23 cellular contexts compared by ENCODE assay signal in the genomic region with DNA sequence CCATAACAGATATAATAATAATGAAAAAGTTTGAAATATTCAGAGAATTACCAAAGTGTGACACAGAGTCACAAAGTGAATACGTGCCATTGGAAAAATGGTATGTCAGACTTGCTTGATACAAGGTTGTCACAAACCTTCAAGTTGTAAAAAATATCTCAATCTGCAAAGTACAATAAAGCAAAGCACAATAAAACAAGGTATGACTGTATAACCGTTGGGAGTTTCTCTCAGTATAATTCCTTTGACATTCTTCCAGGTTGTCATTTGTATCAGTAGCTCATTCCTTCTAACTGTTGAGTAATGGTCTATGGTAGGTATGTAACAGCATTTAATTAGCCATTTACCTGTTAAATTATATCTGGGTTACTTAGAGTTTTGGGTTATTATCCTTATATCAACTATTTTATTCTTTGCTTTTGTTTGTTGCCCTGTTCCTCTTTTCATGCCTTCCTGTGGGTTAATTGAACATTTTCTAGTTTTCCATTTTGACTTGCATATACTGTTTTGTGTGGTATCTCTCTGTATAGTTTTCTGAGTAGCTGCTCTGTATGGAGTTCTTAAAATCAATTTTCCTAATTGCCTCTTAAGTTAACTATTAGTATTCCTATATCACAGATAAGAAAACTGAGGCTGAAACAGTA.
"Had no signal": no experiment of that assay in that cellular context is flagged by ENCODE, and none has a peak within 500 bp of the region (broad histone marks: within the 10 kb centered on the region; RNA-seq: fewer than 3 reads in every experiment).

No MANE protein-coding gene starts in this region.

- DNase-seq: activated B cell treated with CpG ODN at 0.5 μM for 24 hours; activated CD4-positive, alpha-beta memory T cell treated with anti-CD3 and anti-CD28 coated beads for 36 hours; activated CD4-positive, alpha-beta T cell treated with anti-CD3 and anti-CD28 coated beads for 4 hours; activated CD4-positive, alpha-beta T cell treated with anti-CD3 and anti-CD28 coated beads, Interleukin-2, amount 50 U/mL, for 1 hour; activated CD4-positive, CD25-positive, alpha-beta regulatory T cell treated with anti-CD3 and anti-CD28 coated beads, Interleukin-2, amount 50 U/mL, for 72 hours; activated CD8-positive, alpha-beta memory T cell treated with anti-CD3 and anti-CD28 coated beads, Interleukin-2, amount 50 U/mL, for 4 hours; activated naive CD4-positive, alpha-beta T cell treated with anti-CD3 and anti-CD28 coated beads, Interleukin-2, amount 10 ng/mL, durations not matched to agents 7 days and 5 days; activated naive CD8-positive, alpha-beta T cell treated with anti-CD3 and anti-CD28 coated beads, Interleukin-2, amount 50 U/mL, for 24 hours; activated T-cell treated with anti-CD3 and anti-CD28 coated beads for 4 hours; activated T-cell treated with anti-CD3 and anti-CD28 coated beads, Interleukin-2, amount 50 U/mL, for 4 hours; anterior cingulate cortex; caudate nucleus; NCI-H1092 treated with DMSO at 0.1 percent for 48 hours; NCI-H1417 treated with DMSO at 0.1 percent for 48 hours; NCI-H187 treated with DMSO at 0.1 percent for 48 hours; NCI-H2081; NCI-H226; NCI-H446 treated with DMSO at 0.1 percent for 48 hours; NCI-H524; SHP77; SJCRH30 had no signal

- H3K36me3 ChIP-seq: SJCRH30 had no signal

- H3K4me3 ChIP-seq: SJCRH30, SK-N-MC had no signal

- H3K9me3 ChIP-seq: SJCRH30 had no signal

- H3K27me3 ChIP-seq: SJCRH30 had no signal

- ATAC-seq: activated naive CD8-positive, alpha-beta T cell treated with anti-CD3 and anti-CD28 coated beads, Interleukin-2, amount 50 U/mL, for 24 hours; activated T-cell treated with anti-CD3 and anti-CD28 coated beads, Interleukin-2, amount 50 U/mL, for 4 hours; Panc1 had no signal

- H3K27ac ChIP-seq: SJCRH30, SK-N-MC had no signal

- H3K4me1 ChIP-seq: SJCRH30 had no signal
